In genomic region chr14:59055439-59056045, GRCh38 we compare ENCODE assay signal across 8 cellular contexts.
DNase-seq lines count a peak whose midpoint lies in the region; ATAC-seq, FAIRE-seq and TF ChIP-seq lines count a peak whose summit lies in the region.

No MANE protein-coding gene starts in this region.

- H3K4me3 Mint-ChIP-seq in type B pancreatic cell: no peak overlapping the region

- intact Hi-C loops in PC-9 (cut with micrococcal nuclease; ENCODE audit: unreplicated experiment) (loop anchor here (1.0 kb wide), 1 partner anchor 554 kb away; no protein-coding TSS in a partner anchor), left lung (cut with DNase I) (loop anchor here in 1 of 2 donors (10.0 kb wide), 1 partner anchor 551 kb away; no protein-coding TSS in a partner anchor)

- POLR2A ChIA-PET in PC-9 (lab: Charles Lee; ENCODE audit: unreplicated experiment): interaction anchor here (0.6 kb wide), 1 partner anchor 457 kb away, joined by 3 read pairs; no protein-coding TSS in a partner anchor

- no TSS peak for BruUV-seq in PC-9 (replicated peaks; lab: Mats Ljungman, UMichigan)

- H3K4me3 ChIP-seq in PC-9 (no peak overlapping the region), left lung (no peak overlapping the region)

- H3K36me3 Mint-ChIP-seq in type B pancreatic cell: peaks cover 4% of the 10 kb centered on the region

- H3K9me2 ChIP-seq in PC-9 (ENCODE audit: insufficient read depth): no peaks in the 10 kb centered on the region

- no peaks in the 10 kb centered on the region for H3K4me1 Mint-ChIP-seq in type B pancreatic cell (ENCODE audit: unreplicated experiment)

- H3K4me1 ChIP-seq in PC-9 (replicated peaks; ENCODE audit: insufficient read depth) (no peaks in the 10 kb centered on the region), left lung (no peaks in the 10 kb centered on the region)

- FAIRE-seq in HTR-8/SVneo (lab: Jason Lieb, UNC): peak; percentile 86

- H3F3A ChIP-seq in PC-9 (ENCODE audit: insufficient read depth, low read depth): no peaks in the 10 kb centered on the region

- H2AFZ ChIP-seq in PC-9: no peak overlapping the region

- peaks cover 9% of the 10 kb centered on the region for H3K9me3 Mint-ChIP-seq in type B pancreatic cell

- H3K9me3 ChIP-seq in PC-9 (ENCODE audit: insufficient read depth, low read depth) (no peaks in the 10 kb centered on the region), left lung (no peaks in the 10 kb centered on the region)

- ATAC-seq in GM19351 (IDR thresholded peaks at IDR 0.05; ENCODE audit: unreplicated experiment) (peak; percentile 88), left lung (peak; percentile 93), GM21447 (IDR thresholded peaks at IDR 0.05; ENCODE audit: unreplicated experiment) (no peak)

- TF ChIP-seq CTCF in PC-9 (conservative IDR thresholded peaks at IDR 0.05): peak; percentile 75
- TF ChIP-seq CTCF in left lung (IDR thresholded peaks at IDR 0.05): peak; percentile 64 to 72
- TF ChIP-seq CTCF in type B pancreatic cell (conservative IDR thresholded peaks at IDR 0.05): peak; percentile 87

- DNase-seq in DMS153 treated with DMSO at 0.1 percent for 48 hours (lab: John Stamatoyannopoulos, UW; ENCODE audit: unreplicated experiment) (peak; percentile 37), HTR-8/SVneo (ENCODE audit: insufficient read length, low spot score) (peak; percentile 53), PC-9 (peak in 1 of 2 experiments; percentile 7), left lung (no peak), type B pancreatic cell (ENCODE audit: extremely low spot score, unreplicated experiment) (no peak)
- DNase-seq in central memory CD4-positive, alpha-beta T cell: peak; percentile 1

- H3K36me3 ChIP-seq in PC-9 (ENCODE audit: low read depth) (no peaks in the 10 kb centered on the region), left lung (no peaks in the 10 kb centered on the region)

- CTCF ChIA-PET in PC-9 (lab: Charles Lee): interaction anchor here (0.6 to 0.7 kb wide), 2 partner anchors 27 to 554 kb away, joined by 3 to 4 read pairs; no protein-coding TSS in a partner anchor

- H3K79me2 ChIP-seq in PC-9 (ENCODE audit: low read depth): no peaks in the 10 kb centered on the region

- no peak overlapping the region for H3K27ac Mint-ChIP-seq in type B pancreatic cell

- H3K27me3 ChIP-seq in PC-9 (ENCODE audit: insufficient read depth, low read depth) (no peaks in the 10 kb centered on the region), left lung (no peaks in the 10 kb centered on the region)

- no peaks in the 10 kb centered on the region for H3K27me3 Mint-ChIP-seq in type B pancreatic cell

- H3K4me2 ChIP-seq in PC-9: no peak overlapping the region

- H4K20me1 ChIP-seq in PC-9 (ENCODE audit: insufficient read depth): no peaks in the 10 kb centered on the region

- H3K27ac ChIP-seq in PC-9 (no peak overlapping the region), left lung (no peak overlapping the region)

Comparison
In these comparisons a context has a peak if more than half of its experiments do, and no peak if none do; other contexts are left out.
1. DNase-seq: peak in DMS153 treated with DMSO at 0.1 percent for 48 hours (single experiment), HTR-8/SVneo (single experiment) and central memory CD4-positive, alpha-beta T cell (single experiment); none in left lung (0 of 2) and type B pancreatic cell (single experiment).
2. Peak in every context shown above with its lines, with median percentiles within 50 percentile points of each other: CTCF ChIP-seq.